ENCODE assay signal across 16 cellular contexts in the genomic region with DNA sequence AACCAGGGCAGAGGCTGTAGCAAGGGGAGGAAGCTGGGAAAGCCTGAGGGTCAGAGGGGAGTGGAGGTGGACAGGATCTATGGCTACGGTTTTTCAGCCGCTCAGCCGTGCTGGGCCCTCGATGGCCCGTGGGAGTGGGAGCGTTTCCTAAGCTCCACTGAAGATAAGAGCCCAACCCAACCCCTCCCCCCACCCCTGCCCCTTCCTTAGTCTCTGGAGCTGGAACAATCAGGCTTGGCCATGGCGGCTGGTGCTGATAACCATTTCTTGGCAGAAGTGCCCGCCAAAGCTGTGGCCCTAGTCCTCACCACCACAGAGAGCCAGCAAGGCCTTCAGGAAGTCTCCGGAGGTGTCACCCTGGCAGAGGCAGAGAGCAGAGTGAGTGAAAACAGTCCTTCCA. TPM values are rescaled to one million over a fixed set of nuclear protein-coding genes. Genes with fewer than 3 reads are reported as not detected.
DNase-seq lines count a peak whose midpoint lies in the region; ATAC-seq and TF ChIP-seq lines count a peak whose summit lies in the region.
"Had no signal": no experiment of that assay in that cellular context is flagged by ENCODE, and none has a peak within 500 bp of the region (broad histone marks: within the 10 kb centered on the region; RNA-seq: fewer than 3 reads in every experiment).

No MANE protein-coding gene starts in this region.

- 30% methylated on average over 9 of the region's 9 CpGs for WGBS in right cardiac atrium

- BruUV-seq in Caco-2 (replicated peaks; lab: Mats Ljungman, UMichigan), result no TSS peak

- no peaks in the 10 kb centered on the region for H3K79me2 ChIP-seq in parathyroid adenoma

- ATAC-seq in activated naive CD8-positive, alpha-beta T cell treated with anti-CD3 and anti-CD28 coated beads, Interleukin-2, amount 10 ng/mL, durations not matched to agents 7 days and 5 days (ENCODE audit: low read depth), result no peak
- ATAC-seq in right cardiac atrium (peak; percentile 49 to 54), GM21737 (IDR thresholded peaks at IDR 0.05; ENCODE audit: unreplicated experiment) (no peak), GM21529 (IDR thresholded peaks at IDR 0.05; ENCODE audit: unreplicated experiment) (no peak)

- H3K9me3 ChIP-seq in Caco-2 (no peaks in the 10 kb centered on the region), right cardiac atrium (ENCODE audit: control insufficient read depth, low read length) (no peaks in the 10 kb centered on the region), parathyroid adenoma (ENCODE audit: control insufficient read depth, low read length) (no peaks in the 10 kb centered on the region)
- H3K9me3 ChIP-seq: prostate gland had no signal

- POLR2A ChIA-PET in Caco-2 (lab: Charles Lee), result no interaction called here
- POLR2A ChIA-PET in activated naive CD8-positive, alpha-beta T cell treated with anti-CD3 and anti-CD28 coated beads, Interleukin-2, amount 10 ng/mL, durations not matched to agents 7 days and 5 days (lab: Charles Lee), result interaction anchor here (0.6 kb wide), 1 partner anchor 24 kb away, joined by 3 read pairs; no protein-coding TSS in a partner anchor

- TF ChIP-seq CTCF in Caco-2 (IDR thresholded peaks at IDR 0.05; ENCODE audit: insufficient read depth in 1 of 2, low read depth in 1 of 2, low read length in 1 of 2, severe bottlenecking in 1 of 2, unreplicated experiment in 1 of 2) (no peak), parathyroid adenoma (IDR thresholded peaks at IDR 0.05) (no peak)

- intact Hi-C loops in Caco-2 (cut with micrococcal nuclease; ENCODE audit: unreplicated experiment) (no loop called here), right cardiac atrium (cut with DNase I) (no loop called here)

- H3K27me3 Mint-ChIP-seq in Caco-2 (ENCODE audit: insufficient read depth, unreplicated experiment), result no peaks in the 10 kb centered on the region
- H3K27me3 Mint-ChIP-seq in activated naive CD8-positive, alpha-beta T cell treated with anti-CD3 and anti-CD28 coated beads, Interleukin-2, amount 10 ng/mL, durations not matched to agents 7 days and 5 days, result no peaks in the 10 kb centered on the region
- H3K27me3 Mint-ChIP-seq: activated naive CD4-positive, alpha-beta T cell treated with anti-CD3 and anti-CD28 coated beads, Interleukin-2, amount 50 U/mL, for 24 hours had no signal

- peaks cover 12% of the 10 kb centered on the region for H3K4me1 Mint-ChIP-seq in Caco-2 (ENCODE audit: low read depth, unreplicated experiment)
- H3K4me1 Mint-ChIP-seq in activated naive CD8-positive, alpha-beta T cell treated with anti-CD3 and anti-CD28 coated beads, Interleukin-2, amount 10 ng/mL, durations not matched to agents 7 days and 5 days, result peaks cover 50% of the 10 kb centered on the region

- H3K36me3 Mint-ChIP-seq in Caco-2 (ENCODE audit: insufficient read depth, unreplicated experiment), result no peaks in the 10 kb centered on the region
- H3K36me3 Mint-ChIP-seq in activated naive CD8-positive, alpha-beta T cell treated with anti-CD3 and anti-CD28 coated beads, Interleukin-2, amount 10 ng/mL, durations not matched to agents 7 days and 5 days, result peaks cover 50% of the 10 kb centered on the region

- H3K27ac Mint-ChIP-seq in Caco-2 (ENCODE audit: unreplicated experiment), result peak overlapping the region; percentile 24
- H3K27ac Mint-ChIP-seq in activated naive CD8-positive, alpha-beta T cell treated with anti-CD3 and anti-CD28 coated beads, Interleukin-2, amount 10 ng/mL, durations not matched to agents 7 days and 5 days, result peak overlapping the region; percentile 64

- H3K4me1 ChIP-seq in Caco-2 (peaks cover 15% of the 10 kb centered on the region), right cardiac atrium (ENCODE audit: control insufficient read depth, insufficient read depth, low read length) (peaks cover 12% of the 10 kb centered on the region), parathyroid adenoma (peaks cover 72% of the 10 kb centered on the region)
- H3K4me1 ChIP-seq: prostate gland had no signal

- H3K4me3 ChIP-seq in Caco-2 (ENCODE audit: low read depth, low read length) (no peak overlapping the region), right cardiac atrium (ENCODE audit: low read length) (no peak overlapping the region), parathyroid adenoma (ENCODE audit: low read depth, low read length) (no peak overlapping the region)
- H3K4me3 ChIP-seq: PC-9, prostate gland had no signal

- H3K4me3 Mint-ChIP-seq in Caco-2 (ENCODE audit: unreplicated experiment), result no peak overlapping the region
- no peak overlapping the region for H3K4me3 Mint-ChIP-seq in activated naive CD8-positive, alpha-beta T cell treated with anti-CD3 and anti-CD28 coated beads, Interleukin-2, amount 10 ng/mL, durations not matched to agents 7 days and 5 days
- H3K4me3 Mint-ChIP-seq: activated naive CD4-positive, alpha-beta T cell treated with anti-CD3 and anti-CD28 coated beads, Interleukin-2, amount 50 U/mL, for 24 hours had no signal

- H3K9me3 Mint-ChIP-seq in Caco-2 (ENCODE audit: unreplicated experiment), result no peaks in the 10 kb centered on the region
- H3K9me3 Mint-ChIP-seq in activated naive CD8-positive, alpha-beta T cell treated with anti-CD3 and anti-CD28 coated beads, Interleukin-2, amount 10 ng/mL, durations not matched to agents 7 days and 5 days, result no peaks in the 10 kb centered on the region
- H3K9me3 Mint-ChIP-seq: activated naive CD4-positive, alpha-beta T cell treated with anti-CD3 and anti-CD28 coated beads, Interleukin-2, amount 50 U/mL, for 24 hours had no signal

- DNase-seq in Caco-2, result no peak
- no peak for DNase-seq in activated naive CD8-positive, alpha-beta T cell treated with anti-CD3 and anti-CD28 coated beads, Interleukin-2, amount 10 ng/mL, durations not matched to agents 7 days and 5 days
- DNase-seq in right cardiac atrium, result peak; percentile 51 to 78 (median 76)
- no peak for DNase-seq in NCI-H1417 treated with DMSO at 0.1 percent for 48 hours (lab: John Stamatoyannopoulos, UW)
- no peak for DNase-seq in stimulated activated CD4-positive, alpha-beta T cell treated with anti-CD3 and anti-CD28 coated beads, Interleukin-12 subunit alpha, Interleukin-12 subunit beta, amount 100 ng/mL, for 4 hours
- DNase-seq: caudate nucleus; Karpas-422; NCI-H510A; PC-9; stimulated activated CD4-positive, alpha-beta T cell treated with anti-CD3 and anti-CD28 coated beads, Interleukin-1b, Interleukin-23, amount 100 ng/mL, for 48 hours had no signal

- H3K36me3 ChIP-seq in Caco-2 (ENCODE audit: control insufficient read depth, insufficient read depth, low read length), result no peaks in the 10 kb centered on the region
- no peaks in the 10 kb centered on the region for H3K36me3 ChIP-seq in parathyroid adenoma (ENCODE audit: control insufficient read depth, insufficient read depth, low read length)
- H3K36me3 ChIP-seq: prostate gland had no signal

- H3K27ac ChIP-seq in right cardiac atrium (ENCODE audit: low read length) (peak overlapping the region; percentile 61), parathyroid adenoma (peak overlapping the region; percentile 96)
- H3K27ac ChIP-seq: PC-9, prostate gland, VCaP had no signal

- H2AFZ ChIP-seq in parathyroid adenoma, result peak overlapping the region; percentile 35
- H2AFZ ChIP-seq: PC-9 had no signal

- H3K9ac ChIP-seq in parathyroid adenoma, result no peak overlapping the region

- CTCF ChIA-PET in Caco-2 (lab: Charles Lee), result interaction anchor here (0.6 kb wide), 1 partner anchor 25 kb away, joined by 3 read pairs; no protein-coding TSS in a partner anchor

- H3K27me3 ChIP-seq in Caco-2 (replicated peaks; ENCODE audit: control insufficient read depth, insufficient read depth, low read length) (no peaks in the 10 kb centered on the region), right cardiac atrium (ENCODE audit: control insufficient read depth, insufficient read depth) (no peaks in the 10 kb centered on the region), parathyroid adenoma (ENCODE audit: control insufficient read depth, insufficient read depth, low read length) (no peaks in the 10 kb centered on the region)

- peak overlapping the region; percentile 25 for H3K4me2 ChIP-seq in parathyroid adenoma (ENCODE audit: low read length)
- H3K4me2 ChIP-seq: PC-9 had no signal

RNA-seq across cellular contexts. Expression of a gene that starts 20.3 kb away (rescaled TPM):
- total RNA-seq in Caco-2 (2022) (62.7 and 65.7 TPM in 2 replicates), right cardiac atrium (10 to 100 TPM; 77.0 to 98.2 (median 86.1) TPM)
- total RNA-seq in activated naive CD8-positive, alpha-beta T cell treated with anti-CD3 and anti-CD28 coated beads, Interleukin-2, amount 10 ng/mL, durations not matched to agents 7 days and 5 days, result 100 to 1,000 TPM; 172 to 176 TPM
- 71.5 TPM for polyA plus RNA-seq in right cardiac atrium

RNA-seq across cellular contexts. Expression of a gene that starts 56.4 kb away (rescaled TPM):
- total RNA-seq in Caco-2 (2022) (43.0 and 51.9 TPM in 2 replicates), right cardiac atrium (100 to 1,000 TPM; 220 to 238 (median 232) TPM)
- 100 to 1,000 TPM; 518 to 538 TPM for total RNA-seq in activated naive CD8-positive, alpha-beta T cell treated with anti-CD3 and anti-CD28 coated beads, Interleukin-2, amount 10 ng/mL, durations not matched to agents 7 days and 5 days
- 203 TPM for polyA plus RNA-seq in right cardiac atrium

Comparison
In these comparisons a context has a peak if more than half of its experiments do, and no peak if none do; other contexts are left out.
1. DNase-seq: peak in right cardiac atrium (3 of 3); none in Caco-2 (0 of 2), activated naive CD8-positive, alpha-beta T cell treated with anti-CD3 and anti-CD28 coated beads, Interleukin-2, amount 10 ng/mL, durations not matched to agents 7 days and 5 days (single experiment), NCI-H1417 treated with DMSO at 0.1 percent for 48 hours (single experiment) and stimulated activated CD4-positive, alpha-beta T cell treated with anti-CD3 and anti-CD28 coated beads, Interleukin-12 subunit alpha, Interleukin-12 subunit beta, amount 100 ng/mL, for 4 hours (single experiment).
2. ATAC-seq: peak in right cardiac atrium (2 of 2); none in activated naive CD8-positive, alpha-beta T cell treated with anti-CD3 and anti-CD28 coated beads, Interleukin-2, amount 10 ng/mL, durations not matched to agents 7 days and 5 days (single experiment), GM21737 (single experiment) and GM21529 (single experiment).